In the genomic region with DNA sequence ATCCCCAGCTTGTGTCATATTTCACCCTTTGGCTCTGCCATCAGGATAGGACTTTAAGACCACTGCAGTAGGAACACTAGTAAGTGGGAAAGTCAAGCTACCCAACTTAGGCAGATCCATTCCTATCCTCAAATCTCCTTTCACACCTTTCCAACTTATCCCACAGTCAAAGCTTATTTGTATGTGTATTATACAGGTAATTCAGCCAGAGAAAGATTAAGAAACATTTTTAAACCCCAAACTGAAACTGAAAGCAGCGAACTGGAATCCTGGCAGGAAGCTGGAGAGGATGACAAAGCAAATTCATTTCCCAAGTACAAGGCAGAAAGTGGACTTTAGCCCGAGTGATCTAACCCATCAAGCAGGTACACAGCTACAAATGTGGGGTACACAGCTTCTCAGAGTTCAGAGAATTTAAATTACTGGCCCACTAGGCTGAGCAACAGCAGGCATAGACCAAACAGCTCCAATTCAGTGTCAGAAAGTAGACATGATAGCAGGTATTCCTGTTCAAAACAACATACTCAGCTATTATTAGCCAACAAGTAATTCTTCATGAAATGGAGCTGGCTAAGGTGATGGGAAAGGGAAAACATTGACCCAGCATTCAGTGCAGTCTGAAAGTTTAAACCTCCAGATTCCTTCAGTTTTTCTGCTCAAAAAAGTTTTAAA, we compare ENCODE assay signal across 8 cellular contexts. TPM values are rescaled to one million over a fixed set of nuclear protein-coding genes. Genes with fewer than 3 reads are reported as not detected.
DNase-seq lines count a peak whose midpoint lies in the region; ATAC-seq and TF ChIP-seq lines count a peak whose summit lies in the region.

No MANE protein-coding gene starts in this region.

- H3K4me2 ChIP-seq in parathyroid adenoma (ENCODE audit: low read length), result peak overlapping the region; percentile 61

- peak overlapping the region; percentile 36 for H3K4me3 ChIP-seq in parathyroid adenoma (ENCODE audit: low read depth, low read length)

- peak; percentile 26 for DNase-seq in SIG-M5 treated with dmso at 0.1 percent for 504 hours (lab: John Stamatoyannopoulos, UW; ENCODE audit: unreplicated experiment)
- DNase-seq in SIG-M5 (lab: John Stamatoyannopoulos, UW), result no peak
- DNase-seq in NCI-H1105 treated with DMSO at 0.1 percent for 48 hours (lab: John Stamatoyannopoulos, UW), result peak; percentile 76
- peak; percentile 36 for DNase-seq in activated CD8-positive, alpha-beta T cell treated with anti-CD3 and anti-CD28 coated beads, Interleukin-2, amount 10 ng/mL, durations not matched to agents 7 days and 5 days
- DNase-seq in foreskin melanocyte, result peak; percentile 57
- no peak for DNase-seq in stimulated activated CD4-positive, alpha-beta T cell treated with anti-CD3 and anti-CD28 coated beads, Interleukin-4, amount 100 ng/mL, for 1 hour

- ATAC-seq in activated CD8-positive, alpha-beta T cell treated with anti-CD3 and anti-CD28 coated beads, Interleukin-2, amount 10 ng/mL, durations not matched to agents 7 days and 5 days, result peak; percentile 57
- ATAC-seq in GM18868 (IDR thresholded peaks at IDR 0.05; ENCODE audit: unreplicated experiment), result no peak

- no peaks in the 10 kb centered on the region for H3K9me3 Mint-ChIP-seq in activated CD8-positive, alpha-beta T cell treated with anti-CD3 and anti-CD28 coated beads, Interleukin-2, amount 10 ng/mL, durations not matched to agents 7 days and 5 days (ENCODE audit: insufficient read depth)

- peaks cover 28% of the 10 kb centered on the region for H3K79me2 ChIP-seq in parathyroid adenoma

- H3K27ac ChIP-seq in parathyroid adenoma, result peak overlapping the region; percentile 81

- no peak overlapping the region for H3K9ac ChIP-seq in parathyroid adenoma

- no peaks in the 10 kb centered on the region for H3K36me3 ChIP-seq in parathyroid adenoma (ENCODE audit: control insufficient read depth, insufficient read depth, low read length)

- peak overlapping the region; percentile 76 for H3K4me3 Mint-ChIP-seq in activated CD8-positive, alpha-beta T cell treated with anti-CD3 and anti-CD28 coated beads, Interleukin-2, amount 10 ng/mL, durations not matched to agents 7 days and 5 days

- peaks cover 46% of the 10 kb centered on the region for H3K4me1 Mint-ChIP-seq in activated CD8-positive, alpha-beta T cell treated with anti-CD3 and anti-CD28 coated beads, Interleukin-2, amount 10 ng/mL, durations not matched to agents 7 days and 5 days (ENCODE audit: low read depth)

- no peaks in the 10 kb centered on the region for H3K9me3 ChIP-seq in parathyroid adenoma (ENCODE audit: control insufficient read depth, low read length)

- H3K4me1 ChIP-seq in parathyroid adenoma, result peaks cover 16% of the 10 kb centered on the region

- peak overlapping the region; percentile 90 for H3K27ac Mint-ChIP-seq in activated CD8-positive, alpha-beta T cell treated with anti-CD3 and anti-CD28 coated beads, Interleukin-2, amount 10 ng/mL, durations not matched to agents 7 days and 5 days

- H3K36me3 Mint-ChIP-seq in activated CD8-positive, alpha-beta T cell treated with anti-CD3 and anti-CD28 coated beads, Interleukin-2, amount 10 ng/mL, durations not matched to agents 7 days and 5 days (ENCODE audit: low read depth), result peaks cover 25% of the 10 kb centered on the region

- H3K27me3 Mint-ChIP-seq in activated CD8-positive, alpha-beta T cell treated with anti-CD3 and anti-CD28 coated beads, Interleukin-2, amount 10 ng/mL, durations not matched to agents 7 days and 5 days (ENCODE audit: low read depth), result no peaks in the 10 kb centered on the region

- CTCF ChIA-PET in activated CD8-positive, alpha-beta T cell treated with anti-CD3 and anti-CD28 coated beads, Interleukin-2, amount 10 ng/mL, durations not matched to agents 7 days and 5 days (lab: Charles Lee), result interaction anchor here (0.7 to 4.3 kb wide), 10 partner anchors 11 to 408 kb away, joined by 3 to 28 read pairs (median 5); a partner anchor contains a TSS

- peak overlapping the region; percentile 57 for H2AFZ ChIP-seq in parathyroid adenoma

- POLR2A ChIA-PET in activated CD8-positive, alpha-beta T cell treated with anti-CD3 and anti-CD28 coated beads, Interleukin-2, amount 10 ng/mL, durations not matched to agents 7 days and 5 days (lab: Charles Lee), result interaction anchor here (0.8 to 2.2 kb wide), 9 partner anchors 7 to 232 kb away, joined by 3 to 28 read pairs (median 5); a partner anchor contains a TSS

- no peak for TF ChIP-seq CTCF in parathyroid adenoma (IDR thresholded peaks at IDR 0.05)

- H3K27me3 ChIP-seq in parathyroid adenoma (ENCODE audit: control insufficient read depth, insufficient read depth, low read length), result no peaks in the 10 kb centered on the region

RNA-seq across cellular contexts. Expression of a gene that starts 39.1 kb away (rescaled TPM):
- total RNA-seq in activated CD8-positive, alpha-beta T cell treated with anti-CD3 and anti-CD28 coated beads, Interleukin-2, amount 10 ng/mL, durations not matched to agents 7 days and 5 days, result 10 to 100 TPM; 57.4 to 58.8 TPM

Comparison
In these comparisons a context has a peak if more than half of its experiments do, and no peak if none do; other contexts are left out.
1. DNase-seq: peak in SIG-M5 treated with dmso at 0.1 percent for 504 hours (single experiment), NCI-H1105 treated with DMSO at 0.1 percent for 48 hours (single experiment), activated CD8-positive, alpha-beta T cell treated with anti-CD3 and anti-CD28 coated beads, Interleukin-2, amount 10 ng/mL, durations not matched to agents 7 days and 5 days (single experiment) and foreskin melanocyte (single experiment); none in SIG-M5 (single experiment) and stimulated activated CD4-positive, alpha-beta T cell treated with anti-CD3 and anti-CD28 coated beads, Interleukin-4, amount 100 ng/mL, for 1 hour (single experiment).